In the genomic region with DNA sequence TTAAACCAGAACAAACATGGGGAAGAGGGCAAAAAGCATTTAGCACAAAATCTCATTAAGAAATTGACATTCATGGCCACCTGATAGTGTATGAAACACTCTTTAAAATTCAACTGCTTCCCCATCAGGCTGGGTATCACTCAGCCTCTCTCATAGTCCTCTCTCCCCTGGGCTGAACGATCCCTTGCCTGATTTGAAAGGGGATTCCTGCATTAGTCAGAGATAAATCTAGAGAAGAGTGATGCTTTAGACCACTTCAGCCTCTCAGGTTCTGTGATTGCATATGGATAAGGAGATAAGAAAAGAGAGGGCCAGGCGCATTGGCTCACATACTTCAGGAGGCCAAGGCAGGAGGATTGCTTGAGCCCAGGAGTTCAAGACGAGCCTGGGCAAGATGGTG, we compare ENCODE assay signal across 25 cellular contexts.
"Had no signal": no experiment of that assay in that cellular context is flagged by ENCODE, and none has a peak within 500 bp of the region (broad histone marks: within the 10 kb centered on the region; RNA-seq: fewer than 3 reads in every experiment).

No MANE protein-coding gene starts in this region.

- H3K27ac ChIP-seq: brain microvascular endothelial cell, coronary artery, gastrocnemius medialis, ovary, sigmoid colon, upper lobe of right lung had no signal

- H3K4me3 ChIP-seq: coronary artery, dorsolateral prefrontal cortex, gastrocnemius medialis, ovary, sigmoid colon, upper lobe of right lung had no signal

- H3K36me3 ChIP-seq: gastrocnemius medialis, ovary, sigmoid colon, upper lobe of right lung had no signal

- H3K4me1 ChIP-seq: gastrocnemius medialis, upper lobe of right lung had no signal

- DNase-seq: activated CD4-positive, alpha-beta memory T cell treated with anti-CD3 and anti-CD28 coated beads, Interleukin-2, amount 10 ng/mL, durations not matched to agents 7 days and 5 days; activated CD4-positive, alpha-beta T cell treated with anti-CD3 and anti-CD28 coated beads for 1 hour; activated CD4-positive, alpha-beta T cell treated with anti-CD3 and anti-CD28 coated beads, Interleukin-2, amount 10 ng/mL, durations not matched to agents 7 days and 5 days; activated CD8-positive, alpha-beta memory T cell treated with anti-CD3 and anti-CD28 coated beads, Interleukin-2, amount 50 U/mL, for 48 hours; activated gamma-delta T cell; activated naive CD4-positive, alpha-beta T cell treated with anti-CD3 and anti-CD28 coated beads, Interleukin-2, amount 10 ng/mL, durations not matched to agents 7 days and 5 days; activated T-cell treated with anti-CD3 and anti-CD28 coated beads, Interleukin-2, amount 50 U/mL, for 24 hours; amniotic stem cell; brain microvascular endothelial cell; dorsolateral prefrontal cortex; effector memory CD8-positive, alpha-beta T cell; erythroblast; gastrocnemius medialis; glutamatergic neuron; islet precursor cell; left ventricle myocardium superior; naive B cell; ovary; retina; sigmoid colon; stimulated activated CD4-positive, alpha-beta T cell treated with anti-CD3 and anti-CD28 coated beads, Interleukin-4, amount 100 ng/mL, for 24 hours; substantia nigra; T1000; upper lobe of right lung had no signal

- H3K9me3 ChIP-seq: gastrocnemius medialis, ovary, sigmoid colon, upper lobe of right lung had no signal

- H3K27me3 ChIP-seq: brain microvascular endothelial cell, dorsolateral prefrontal cortex, gastrocnemius medialis, ovary, sigmoid colon, upper lobe of right lung had no signal
